In the genomic region with DNA sequence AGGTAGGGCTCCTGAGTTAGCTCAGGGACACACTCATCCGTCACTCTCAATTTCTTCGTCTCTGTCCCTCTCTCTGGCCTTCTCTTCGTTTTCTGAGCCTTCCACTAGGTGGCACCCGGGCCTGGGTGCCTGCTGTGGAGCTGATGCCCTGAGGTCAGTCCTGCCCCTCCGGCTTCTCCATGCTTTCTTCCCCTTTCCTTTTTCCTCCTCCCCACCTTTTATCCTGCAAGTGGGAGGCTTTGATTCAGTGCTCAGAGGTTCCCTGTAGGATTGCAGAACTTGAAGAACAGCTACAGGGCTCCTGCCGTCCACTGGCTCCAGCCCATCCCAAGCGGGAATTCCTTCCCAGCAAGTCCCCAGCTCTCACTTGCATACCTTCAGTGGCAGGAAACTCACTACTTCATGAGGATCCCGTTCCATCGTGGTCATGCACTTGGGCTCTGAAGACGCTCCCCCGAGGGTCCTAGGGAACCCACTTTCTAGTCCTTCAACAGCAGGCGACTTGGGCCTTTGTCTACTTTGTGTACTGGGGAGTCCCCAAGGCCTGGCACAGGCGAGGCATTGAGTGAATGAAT, we compare ENCODE assay signal across 8 cellular contexts. TPM values are rescaled to one million over a fixed set of nuclear protein-coding genes. Genes with fewer than 3 reads are reported as not detected.
A peak's percentile ranks its signal among the peaks of the same experiment; 100 is the strongest.
DNase-seq lines count a peak whose midpoint lies in the region; TF ChIP-seq lines count a peak whose summit lies in the region.

No MANE protein-coding gene starts in this region.

- no peak overlapping the region for H3K27ac ChIP-seq in caudate nucleus (ENCODE audit: low read depth, low read length)

- peak; percentile 76 for TF ChIP-seq CTCF in GM13976 (IDR thresholded peaks at IDR 0.05; ENCODE audit: borderline replicate concordance, control extremely low read depth, extremely low read depth, insufficient read depth, missing control alignments)

- in situ Hi-C loops in GM13976 (cut with MboI; ENCODE audit: low sequenced_read_pairs, unreplicated experiment): loop anchor here (5.0 kb wide), 1 partner anchor 134 kb away; no protein-coding TSS in a partner anchor

- peak; percentile 60 for DNase-seq in A172 (ENCODE audit: low spot score)
- DNase-seq in GM13976 (ENCODE audit: low spot score): peak; percentile 83
- peak; percentile 64 for DNase-seq in NCI-H2171 treated with DMSO at 0.1 percent for 48 hours (lab: John Stamatoyannopoulos, UW)
- peak; percentile 13 for DNase-seq in activated CD4-positive, CD25-positive, alpha-beta regulatory T cell treated with anti-CD3 and anti-CD28 coated beads, Interleukin-2, amount 50 U/mL, for 16 hours (ENCODE audit: low read depth, low spot score)
- peak in 57 of 61 donors; percentile 6 to 79 (median 52) for DNase-seq in caudate nucleus (lab: John Stamatoyannopoulos, UW)
- peak; percentile 76 for DNase-seq in kidney tubule cell (ENCODE audit: low spot score)
- peak; percentile 44 for DNase-seq in stimulated activated CD4-positive, alpha-beta T cell treated with anti-CD3 and anti-CD28 coated beads, Interleukin-2, amount 100 ng/mL, for 4 hours (ENCODE audit: low read depth)
- no peak for DNase-seq in cortex of kidney (lab: John Stamatoyannopoulos, UW)

RNA-seq across cellular contexts. Expression of gene SRRM1, which starts 45.6 kb away (rescaled TPM):
- total RNA-seq in A172 (2014; rRNA removed; shearing (Covaris generic)): 16.8 and 38.4 TPM in 2 replicates

RNA-seq across cellular contexts. Expression of gene CLIC4, which starts 56.5 kb away (rescaled TPM):
- total RNA-seq in A172 (2014; rRNA removed; shearing (Covaris generic)): 209 and 218 TPM in 2 replicates
